8 cellular contexts compared by ENCODE assay signal in genomic region chr19:5547881-5548280, GRCh38. TPM values are rescaled to one million over a fixed set of nuclear protein-coding genes. Genes with fewer than 3 reads are reported as not detected.
DNase-seq lines count a peak whose midpoint lies in the region; ATAC-seq and TF ChIP-seq lines count a peak whose summit lies in the region.

No MANE protein-coding gene starts in this region.

- H3K4me3 Mint-ChIP-seq in osteocyte (ENCODE audit: unreplicated experiment) (no peak overlapping the region), immature natural killer cell (no peak overlapping the region)

- no peaks in the 10 kb centered on the region for H3K36me3 Mint-ChIP-seq in osteocyte (ENCODE audit: unreplicated experiment)
- no peaks in the 10 kb centered on the region for H3K36me3 Mint-ChIP-seq in immature natural killer cell

- H3K4me3 ChIP-seq in GM12864 (ENCODE audit: low read depth, low read length) (no peak overlapping the region), choroid plexus epithelial cell (ENCODE audit: low read depth, low read length) (no peak overlapping the region)

- H3K4me1 Mint-ChIP-seq in osteocyte (ENCODE audit: unreplicated experiment), result peaks cover 2% of the 10 kb centered on the region
- H3K4me1 Mint-ChIP-seq in immature natural killer cell, result no peaks in the 10 kb centered on the region

- peak; percentile 68 for DNase-seq in AG08396 (ENCODE audit: low spot score)
- no peak for DNase-seq in GM12864 (ENCODE audit: low read depth)
- peak; percentile 75 for DNase-seq in NCI-H82 (lab: John Stamatoyannopoulos, UW)
- peak; percentile 61 for DNase-seq in choroid plexus epithelial cell (ENCODE audit: low read depth)
- no peak for DNase-seq in osteocyte (ENCODE audit: extremely low spot score, unreplicated experiment)
- no peak for DNase-seq in posterior vena cava (ENCODE audit: low spot score)
- DNase-seq in immature natural killer cell, result no peak

- no peak overlapping the region for H3K27ac Mint-ChIP-seq in osteocyte (ENCODE audit: unreplicated experiment)
- H3K27ac Mint-ChIP-seq in immature natural killer cell, result no peak overlapping the region

- H3K27me3 Mint-ChIP-seq in osteocyte (ENCODE audit: unreplicated experiment) (peaks cover 16% of the 10 kb centered on the region), immature natural killer cell (ENCODE audit: low read depth in 3 of 3) (peaks cover 2 to 11% (median 4%) of the 10 kb centered on the region in 3 donors)

- no peak for ATAC-seq in GM18909 (IDR thresholded peaks at IDR 0.05; ENCODE audit: poor library complexity, unreplicated experiment)

- intact Hi-C loops in posterior vena cava (cut with DNase I), result no loop called here

- TF ChIP-seq CTCF in GM12864 (IDR thresholded peaks at IDR 0.05; ENCODE audit: low read depth, low read length, missing control alignments) (peak; percentile 53), choroid plexus epithelial cell (conservative IDR thresholded peaks at IDR 0.05; ENCODE audit: low read depth, low read length) (peak; percentile 77), osteocyte (IDR thresholded peaks at IDR 0.05) (peak; percentile 72)

- H3K9me3 Mint-ChIP-seq in osteocyte (ENCODE audit: unreplicated experiment) (no peaks in the 10 kb centered on the region), immature natural killer cell (peaks cover 0 to 2% (median 0%) of the 10 kb centered on the region in 6 donors)

RNA-seq across cellular contexts. Expression of gene TINCR, which starts 19.9 kb away (rescaled TPM):
- 13.5 and 16.4 TPM in 2 replicates for total RNA-seq in osteocyte
- total RNA-seq in posterior vena cava, result under 1 TPM; 0.42 to 0.43 TPM
- polyA plus RNA-seq in immature natural killer cell, result under 1 TPM in 1 of 3 donors, not detected in 2; 0.06 TPM

Comparison
In these comparisons a context has a peak if more than half of its experiments do, and no peak if none do; other contexts are left out.
1. DNase-seq: peak in AG08396 (single experiment), NCI-H82 (single experiment) and choroid plexus epithelial cell (single experiment); none in GM12864 (single experiment), osteocyte (single experiment), posterior vena cava (single experiment) and immature natural killer cell (0 of 3).
2. RNA of gene TINCR, which starts 19.9 kb away (total RNA-seq): 13.5 to 16.4 TPM in osteocyte; 0.42 to 0.43 TPM in posterior vena cava; every median in the first group is over 10 times any median in the second.
3. Peak in every context shown above with its lines, with median percentiles within 50 percentile points of each other: CTCF ChIP-seq.